In the genomic region with DNA sequence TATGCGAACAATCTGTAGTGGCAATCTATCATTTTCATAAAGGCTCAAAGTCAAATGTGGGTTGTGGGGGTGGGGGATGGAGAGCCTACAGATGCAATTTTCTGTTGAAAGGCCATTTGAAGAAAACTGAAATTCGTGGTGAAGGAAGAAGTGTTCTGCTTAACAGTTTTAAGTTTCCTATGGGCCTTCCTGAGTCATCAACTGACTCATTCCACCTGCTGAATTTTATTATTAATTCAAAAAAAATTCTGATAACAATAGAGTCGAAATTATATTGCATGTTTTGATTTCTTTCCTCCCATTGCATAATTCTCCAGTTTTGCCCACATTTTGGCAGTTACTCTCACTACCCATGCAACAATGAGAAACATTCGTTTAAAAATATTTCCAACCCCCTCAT, we compare ENCODE assay signal across 23 cellular contexts.
DNase-seq lines count a peak whose midpoint lies in the region; ATAC-seq lines count a peak whose summit lies in the region.
"Had no signal": no experiment of that assay in that cellular context is flagged by ENCODE, and none has a peak within 500 bp of the region (broad histone marks: within the 10 kb centered on the region; RNA-seq: fewer than 3 reads in every experiment).

No MANE protein-coding gene starts in this region.

- no peak for ATAC-seq in stimulated activated naive CD8-positive, alpha-beta T cell treated with anti-CD3 and anti-CD28 coated beads, Interleukin-15, Interleukin-2, amounts not matched to agents 100 U/mL and 50 U/mL, for 24 hours
- no peak for ATAC-seq in GM18873 (IDR thresholded peaks at IDR 0.05; ENCODE audit: low FRiP score, unreplicated experiment)
- ATAC-seq: CD8-positive, alpha-beta T cell; right cardiac atrium had no signal

- no peaks in the 10 kb centered on the region for H3K27me3 Mint-ChIP-seq in activated naive CD4-positive, alpha-beta T cell treated with anti-CD3 and anti-CD28 coated beads for 36 hours (ENCODE audit: low read depth)
- H3K27me3 Mint-ChIP-seq: central memory CD8-positive, alpha-beta T cell; memory B cell had no signal

- peaks cover 12% of the 10 kb centered on the region for H3K4me1 Mint-ChIP-seq in activated naive CD4-positive, alpha-beta T cell treated with anti-CD3 and anti-CD28 coated beads for 36 hours (ENCODE audit: low read depth)
- H3K4me1 Mint-ChIP-seq: central memory CD8-positive, alpha-beta T cell; memory B cell had no signal

- H3K27ac Mint-ChIP-seq in activated naive CD4-positive, alpha-beta T cell treated with anti-CD3 and anti-CD28 coated beads for 36 hours, result peak overlapping the region; percentile 14
- H3K27ac Mint-ChIP-seq: CD8-positive, alpha-beta T cell; H9; memory B cell had no signal

- CTCF ChIA-PET in activated naive CD4-positive, alpha-beta T cell treated with anti-CD3 and anti-CD28 coated beads for 36 hours (lab: Charles Lee), result no interaction called here

- peaks cover 4% of the 10 kb centered on the region for H3K36me3 Mint-ChIP-seq in activated naive CD4-positive, alpha-beta T cell treated with anti-CD3 and anti-CD28 coated beads for 36 hours (ENCODE audit: low read depth)
- H3K36me3 Mint-ChIP-seq: CD8-positive, alpha-beta T cell had no signal

- no peak overlapping the region for H3K4me3 Mint-ChIP-seq in activated naive CD4-positive, alpha-beta T cell treated with anti-CD3 and anti-CD28 coated beads for 36 hours
- H3K4me3 Mint-ChIP-seq: CD8-positive, alpha-beta T cell; central memory CD8-positive, alpha-beta T cell; H9; memory B cell had no signal

- peak; percentile 26 for DNase-seq in activated naive CD4-positive, alpha-beta T cell treated with anti-CD3 and anti-CD28 coated beads for 36 hours
- DNase-seq in activated naive CD4-positive, alpha-beta T cell (lab: John Stamatoyannopoulos, UW), result no peak
- DNase-seq in OCI-M1 (lab: John Stamatoyannopoulos, UW) (peak; percentile 47), dermis blood vessel endothelial cell (peak; percentile 70), amniotic stem cell (lab: John Stamatoyannopoulos, UW) (no peak)
- DNase-seq in stimulated activated naive CD8-positive, alpha-beta T cell treated with anti-CD3 and anti-CD28 coated beads, Interleukin-15, Interleukin-2, amounts not matched to agents 100 U/mL and 50 U/mL, for 24 hours, result peak; percentile 11
- DNase-seq in effector CD8-positive, alpha-beta T cell (lab: John Stamatoyannopoulos, UW), result no peak
- DNase-seq: activated CD4-positive, CD25-positive, alpha-beta regulatory T cell treated with anti-CD3 and anti-CD28 coated beads, Interleukin-2, amount 50 U/mL, for 72 hours; activated effector memory CD4-positive, alpha-beta T cell treated with anti-CD3 and anti-CD28 coated beads, Interleukin-2, amount 50 U/mL, for 16 hours; anterior cingulate cortex; CD8-positive, alpha-beta T cell; DMS79; H9; Karpas-422; NCI-H1105; NCI-H2081 treated with DMSO at 0.1 percent for 48 hours; Peyer's patch; right cardiac atrium; T1000; thyroid gland had no signal

- intact Hi-C loops in activated naive CD4-positive, alpha-beta T cell treated with anti-CD3 and anti-CD28 coated beads for 36 hours (cut with micrococcal nuclease), result no loop called here

- no peaks in the 10 kb centered on the region for H3K9me3 Mint-ChIP-seq in activated naive CD4-positive, alpha-beta T cell treated with anti-CD3 and anti-CD28 coated beads for 36 hours
- H3K9me3 Mint-ChIP-seq: CD8-positive, alpha-beta T cell; H9; memory B cell had no signal

Comparison
In these comparisons a context has a peak if more than half of its experiments do, and no peak if none do; other contexts are left out.
1. DNase-seq: peak in activated naive CD4-positive, alpha-beta T cell treated with anti-CD3 and anti-CD28 coated beads for 36 hours (single experiment), OCI-M1 (single experiment), dermis blood vessel endothelial cell (single experiment) and stimulated activated naive CD8-positive, alpha-beta T cell treated with anti-CD3 and anti-CD28 coated beads, Interleukin-15, Interleukin-2, amounts not matched to agents 100 U/mL and 50 U/mL, for 24 hours (single experiment); none in activated naive CD4-positive, alpha-beta T cell (0 of 4), effector CD8-positive, alpha-beta T cell (single experiment) and amniotic stem cell (single experiment).